22 cellular contexts compared by ENCODE assay signal in genomic region chr20:35583636-35584560, GRCh38. TPM values are rescaled to one million over a fixed set of nuclear protein-coding genes. Genes with fewer than 3 reads are reported as not detected.
"Had no signal": no experiment of that assay in that cellular context is flagged by ENCODE, and none has a peak within 500 bp of the region (broad histone marks: within the 10 kb centered on the region; RNA-seq: fewer than 3 reads in every experiment).

No MANE protein-coding gene starts in this region.

- H3K9me3 ChIP-seq: ovary, suprapubic skin had no signal

- H3K36me3 ChIP-seq: brain microvascular endothelial cell, ovary, suprapubic skin had no signal

- H3K27me3 Mint-ChIP-seq: activated CD4-positive, alpha-beta T cell treated with anti-CD3 and anti-CD28 coated beads for 36 hours; activated CD8-positive, alpha-beta T cell treated with anti-CD3 and anti-CD28 coated beads for 36 hours; activated naive CD8-positive, alpha-beta T cell; dendritic cell treated with granulocyte-macrophage colony-stimulating factor and Interleukin-4, amounts not matched to agents 40 ng/mL and 50 ng/mL, for 4 days had no signal

- H3K9me3 Mint-ChIP-seq: activated CD8-positive, alpha-beta T cell treated with anti-CD3 and anti-CD28 coated beads for 36 hours; dendritic cell treated with granulocyte-macrophage colony-stimulating factor and Interleukin-4, amounts not matched to agents 40 ng/mL and 50 ng/mL, for 4 days; neural crest cell; T-helper 1 cell treated with Interleukin-12 subunit alpha and Interleukin-12 subunit beta and Interleukin-4 antibody, amounts not matched to agents 30 μg/mL and 1 μg/mL, for 36 hours had no signal

- ATAC-seq: activated CD8-positive, alpha-beta T cell treated with anti-CD3 and anti-CD28 coated beads for 36 hours had no signal

- H3K4me1 Mint-ChIP-seq: activated CD4-positive, alpha-beta T cell treated with anti-CD3 and anti-CD28 coated beads for 36 hours; immature natural killer cell; neural crest cell had no signal

- H3K27ac Mint-ChIP-seq: activated CD4-positive, alpha-beta T cell treated with anti-CD3 and anti-CD28 coated beads for 36 hours; activated CD8-positive, alpha-beta T cell treated with anti-CD3 and anti-CD28 coated beads for 36 hours; activated naive CD8-positive, alpha-beta T cell; dendritic cell treated with granulocyte-macrophage colony-stimulating factor and Interleukin-4, amounts not matched to agents 40 ng/mL and 50 ng/mL, for 4 days; immature natural killer cell; T-helper 1 cell treated with Interleukin-12 subunit alpha and Interleukin-12 subunit beta and Interleukin-4 antibody, amounts not matched to agents 30 μg/mL and 1 μg/mL, for 36 hours had no signal

- H3K36me3 Mint-ChIP-seq: activated naive CD8-positive, alpha-beta T cell; immature natural killer cell had no signal

- H3K27me3 ChIP-seq: brain microvascular endothelial cell, ovary, suprapubic skin had no signal

- H3K4me3 Mint-ChIP-seq: activated CD4-positive, alpha-beta T cell treated with anti-CD3 and anti-CD28 coated beads for 36 hours; activated CD8-positive, alpha-beta T cell treated with anti-CD3 and anti-CD28 coated beads for 36 hours; activated naive CD8-positive, alpha-beta T cell; dendritic cell treated with granulocyte-macrophage colony-stimulating factor and Interleukin-4, amounts not matched to agents 40 ng/mL and 50 ng/mL, for 4 days; immature natural killer cell; neural crest cell; T-helper 1 cell treated with Interleukin-12 subunit alpha and Interleukin-12 subunit beta and Interleukin-4 antibody, amounts not matched to agents 30 μg/mL and 1 μg/mL, for 36 hours had no signal

- DNase-seq: activated CD8-positive, alpha-beta T cell treated with anti-CD3 and anti-CD28 coated beads for 36 hours; activated effector memory CD4-positive, alpha-beta T cell treated with anti-CD3 and anti-CD28 coated beads, Interleukin-2, amount 50 U/mL, for 16 hours; activated T-cell treated with anti-CD3 and anti-CD28 coated beads, Interleukin-2, amount 50 U/mL, for 48 hours; cerebellar nuclear complex; effector memory CD4-positive, alpha-beta T cell; foreskin melanocyte; immature natural killer cell; midbrain; ovary; stimulated activated CD4-positive, alpha-beta T cell treated with anti-CD3 and anti-CD28 coated beads, Interleukin-15, amount 100 ng/mL, for 24 hours; stimulated activated CD4-positive, alpha-beta T cell treated with anti-CD3 and anti-CD28 coated beads, Interleukin-4, amount 100 ng/mL, for 1 hour; stimulated activated naive CD4-positive, alpha-beta T cell treated with Interleukin-2 at 50 U/mL for 16 hours; trophoblast cell had no signal

- H3K4me3 ChIP-seq: lung, ovary, suprapubic skin had no signal

RNA-seq across cellular contexts. Expression of gene C20orf173, which starts 54.4 kb away (rescaled TPM):
- total RNA-seq: activated CD4-positive, alpha-beta T cell treated with anti-CD3 and anti-CD28 coated beads for 36 hours; activated CD8-positive, alpha-beta T cell treated with anti-CD3 and anti-CD28 coated beads for 36 hours; fibroblast of lung; lung; neural crest cell; ovary; suprapubic skin had no signal
- polyA plus RNA-seq: fibroblast of lung, immature natural killer cell, lung, ovary had no signal
